12 cellular contexts compared by ENCODE assay signal in the genomic region with DNA sequence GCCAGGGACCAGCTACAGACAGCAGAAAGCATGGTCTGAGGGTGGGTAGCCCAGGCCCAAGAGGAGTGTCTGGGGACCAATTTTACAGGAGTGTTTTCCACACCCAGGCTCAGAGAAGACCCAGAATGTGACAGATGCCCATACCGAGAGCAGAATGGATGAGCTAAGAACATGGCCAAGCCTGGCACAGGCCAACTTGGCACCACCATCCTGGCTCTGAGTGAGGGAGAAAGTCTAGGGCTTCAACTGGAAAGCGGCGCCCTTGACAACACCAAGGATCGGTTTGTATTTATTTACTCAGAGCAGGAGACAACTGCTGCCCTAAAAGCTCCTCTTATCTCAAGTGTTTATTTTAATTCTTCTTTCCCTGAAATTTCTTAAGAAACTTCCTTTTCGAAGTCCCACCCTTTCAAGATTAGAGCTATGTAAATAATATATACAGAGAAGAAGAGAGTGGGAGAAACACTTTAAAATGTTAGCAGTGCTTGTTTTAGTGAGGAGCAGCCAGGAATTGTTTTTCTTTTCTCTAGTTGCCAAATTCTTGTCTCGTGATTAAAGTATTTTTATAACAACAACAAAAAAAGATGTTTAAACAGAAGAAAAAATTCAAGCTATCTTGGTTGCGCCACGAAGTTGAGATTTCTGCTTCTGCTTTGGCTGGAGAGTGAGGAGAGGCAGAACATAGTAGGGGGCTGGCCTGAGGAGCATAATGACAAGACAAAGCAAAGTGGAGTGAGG. TPM values are rescaled to one million over a fixed set of nuclear protein-coding genes. Genes with fewer than 3 reads are reported as not detected.
DNase-seq lines count a peak whose midpoint lies in the region; ATAC-seq and TF ChIP-seq lines count a peak whose summit lies in the region.
"Had no signal": no experiment of that assay in that cellular context is flagged by ENCODE, and none has a peak within 500 bp of the region (broad histone marks: within the 10 kb centered on the region; RNA-seq: fewer than 3 reads in every experiment).

No MANE protein-coding gene starts in this region.

- 21% methylated on average over 8 of the region's 8 CpGs for WGBS in prostate gland

- H3K4me3 ChIP-seq in prostate gland, result no peak overlapping the region
- H3K4me3 ChIP-seq: body of pancreas had no signal

- no peaks in the 10 kb centered on the region for H3K9me3 ChIP-seq in prostate gland
- H3K9me3 ChIP-seq: body of pancreas had no signal

- H3K27me3 ChIP-seq in prostate gland (replicated peaks; ENCODE audit: insufficient read depth), result peaks cover 4% of the 10 kb centered on the region

- intact Hi-C loops in prostate gland (cut with DNase I), result no loop called here

- H3K27ac ChIP-seq in prostate gland, result peak overlapping the region; percentile 51 to 53
- H3K27ac ChIP-seq: body of pancreas had no signal

- no peak for TF ChIP-seq CTCF in prostate gland (IDR thresholded peaks at IDR 0.05)

- DNase-seq in AG20443 (ENCODE audit: low spot score) (peak; percentile 66), OCI-M1 (lab: John Stamatoyannopoulos, UW) (peak; percentile 36), fibroblast of the conjunctiva (ENCODE audit: low read depth) (peak; percentile 62), prostate gland (ENCODE audit: low spot score) (no peak), COR-L47 (lab: John Stamatoyannopoulos, UW) (no peak), NOMO-1 treated with DMSO at 0.1 percent for 48 hours (lab: John Stamatoyannopoulos, UW; ENCODE audit: unreplicated experiment) (no peak)
- DNase-seq: activated CD4-positive, alpha-beta memory T cell treated with anti-CD3 and anti-CD28 coated beads for 36 hours; body of pancreas; H9; NCI-H1417 treated with DMSO at 0.1 percent for 48 hours had no signal

- no peaks in the 10 kb centered on the region for H3K4me1 ChIP-seq in prostate gland (replicated peaks)

- no peaks in the 10 kb centered on the region for H3K36me3 ChIP-seq in prostate gland

- ATAC-seq in GM19455 (IDR thresholded peaks at IDR 0.05; ENCODE audit: unreplicated experiment) (no peak), GM18870 (IDR thresholded peaks at IDR 0.05; ENCODE audit: unreplicated experiment) (no peak)
- ATAC-seq: body of pancreas had no signal

- no peak for TF ChIP-seq POLR2A in prostate gland (IDR thresholded peaks at IDR 0.05)

RNA-seq across cellular contexts. Expression of a gene that starts 16.2 kb away (rescaled TPM):
- total RNA-seq in prostate gland, result 10 to 100 TPM; 18.5 to 29.1 TPM

RNA-seq across cellular contexts. Expression of a gene that starts 35.1 kb away (rescaled TPM):
- 100 to 1,000 TPM in 1 of 2 donors, 10 to 100 TPM in 1; 70.6 to 132 TPM for total RNA-seq in prostate gland

RNA-seq across cellular contexts. Expression of a gene that starts 37.2 kb away (rescaled TPM):
- total RNA-seq in prostate gland, result 1 to 10 TPM; 3.6 to 6.9 TPM

RNA-seq across cellular contexts. Expression of a gene that starts 54.7 kb away (rescaled TPM):
- 1 to 10 TPM in 1 of 2 donors, under 1 TPM in 1; 0.59 to 2.7 TPM for total RNA-seq in prostate gland
- total RNA-seq: H9 had no signal

RNA-seq across cellular contexts. Expression of a gene that starts 58.8 kb away (rescaled TPM):
- total RNA-seq in prostate gland, result 1 to 10 TPM in 1 of 2 donors, under 1 TPM in 1; 0.64 to 7.2 TPM
- total RNA-seq: body of pancreas had no signal

Comparison
In these comparisons a context has a peak if more than half of its experiments do, and no peak if none do; other contexts are left out.
1. DNase-seq: peak in AG20443 (single experiment), OCI-M1 (single experiment) and fibroblast of the conjunctiva (single experiment); none in prostate gland (single experiment), COR-L47 (single experiment) and NOMO-1 treated with DMSO at 0.1 percent for 48 hours (single experiment).